ENCODE assay signal across 26 cellular contexts in genomic region chr16:84868829-84869457, GRCh38. TPM values are rescaled to one million over a fixed set of nuclear protein-coding genes. Genes with fewer than 3 reads are reported as not detected.
DNase-seq lines count a peak whose midpoint lies in the region; ATAC-seq and TF ChIP-seq lines count a peak whose summit lies in the region.
"Had no signal": no experiment of that assay in that cellular context is flagged by ENCODE, and none has a peak within 500 bp of the region (broad histone marks: within the 10 kb centered on the region; RNA-seq: fewer than 3 reads in every experiment).

No MANE protein-coding gene starts in this region.

- no peaks in the 10 kb centered on the region for H3K79me2 ChIP-seq in MM.1S (ENCODE audit: low read length)

- H3K9me2 ChIP-seq in MM.1S (replicated peaks; ENCODE audit: insufficient read depth, low read length): no peaks in the 10 kb centered on the region

- H4K20me1 ChIP-seq in MM.1S (ENCODE audit: insufficient read depth, low read length): no peaks in the 10 kb centered on the region

- H3K4me2 ChIP-seq in MM.1S (ENCODE audit: low read depth, low read length): no peak overlapping the region

- H3K27me3 ChIP-seq in skeletal muscle tissue (ENCODE audit: control insufficient read depth in 3 of 3, insufficient read depth in 3 of 3, low read length in 3 of 3) (peaks cover 0 to 6% (median 3%) of the 10 kb centered on the region in 3 donors), MM.1S (replicated peaks; ENCODE audit: insufficient read depth, low read length) (peaks cover 53% of the 10 kb centered on the region)
- H3K27me3 ChIP-seq: colonic mucosa, Peyer's patch had no signal

- intact Hi-C loops in Right ventricle myocardium superior (cut with DNase I) (no loop called here), left cardiac atrium (cut with DNase I) (no loop called here)

- peaks cover 10 to 15% (median 12%) of the 10 kb centered on the region in 3 donors for H3K4me1 ChIP-seq in skeletal muscle tissue (ENCODE audit: control insufficient read depth in 3 of 3, insufficient read depth in 3 of 3, low read length in 3 of 3)
- no peaks in the 10 kb centered on the region for H3K4me1 ChIP-seq in MM.1S (ENCODE audit: low read length)
- H3K4me1 ChIP-seq: colonic mucosa, Peyer's patch had no signal

- H3K36me3 ChIP-seq in skeletal muscle tissue (ENCODE audit: control insufficient read depth in 3 of 3, insufficient read depth in 3 of 3, low read length in 3 of 3) (peaks cover 0 to 3% (median 2%) of the 10 kb centered on the region in 3 donors), MM.1S (replicated peaks; ENCODE audit: insufficient read depth, low read length) (no peaks in the 10 kb centered on the region)
- H3K36me3 ChIP-seq: colonic mucosa had no signal

- H3K27ac ChIP-seq in skeletal muscle tissue (ENCODE audit: low read depth, low read length): peak overlapping the region; percentile 58
- H3K27ac ChIP-seq in MM.1S (ENCODE audit: low read length): no peak overlapping the region
- H3K27ac ChIP-seq: 22Rv1, colonic mucosa, Peyer's patch had no signal

- H3K4me3 ChIP-seq in skeletal muscle tissue (ENCODE audit: low read length in 3 of 3) (peak overlapping the region in 2 of 3 donors; percentile 14 to 36), MM.1S (ENCODE audit: low read length) (no peak overlapping the region)
- H3K4me3 ChIP-seq: colonic mucosa, Peyer's patch had no signal

- H3K9me3 ChIP-seq in skeletal muscle tissue (ENCODE audit: control insufficient read depth in 3 of 3, low read length in 3 of 3): no peaks in the 10 kb centered on the region
- H3K9me3 ChIP-seq in MM.1S (replicated peaks; ENCODE audit: insufficient read depth, low read length): no peaks in the 10 kb centered on the region
- H3K9me3 ChIP-seq: colonic mucosa, Peyer's patch had no signal

- ATAC-seq in Right ventricle myocardium superior (ENCODE audit: poor library complexity): no peak
- ATAC-seq in left cardiac atrium: no peak
- peak; percentile 39 for ATAC-seq in left lobe of liver
- no peak for ATAC-seq in HG03469 (IDR thresholded peaks at IDR 0.05; ENCODE audit: unreplicated experiment)
- ATAC-seq: activated CD4-positive, alpha-beta T cell treated with anti-CD3 and anti-CD28 coated beads for 36 hours; naive thymus-derived CD4-positive, alpha-beta T cell; stimulated activated memory B cell treated with anti-CD40 and anti-IgM and Interleukin-4, amounts not matched to agents 10 μg/mL and 1 μg/mL and 100 μg/mL, for 72 hours had no signal

- H3K9ac ChIP-seq in skeletal muscle tissue (ENCODE audit: low read depth in 1 of 3, low read length in 3 of 3): peak overlapping the region in 2 of 3 donors; percentile 38 to 50
- no peak overlapping the region for H3K9ac ChIP-seq in MM.1S (ENCODE audit: low read length)

- no peaks in the 10 kb centered on the region for H3F3A ChIP-seq in MM.1S (ENCODE audit: insufficient read depth, low read length)

- DNase-seq in Right ventricle myocardium superior: peak; percentile 29
- no peak for DNase-seq in left cardiac atrium
- peak; percentile 30 for DNase-seq in NCI-H446 treated with DMSO at 0.1 percent for 48 hours (lab: John Stamatoyannopoulos, UW)
- DNase-seq in left lobe of liver (ENCODE audit: low spot score): no peak
- no peak for DNase-seq in activated CD4-positive, alpha-beta T cell treated with anti-CD3 and anti-CD28 coated beads, Interleukin-2, amount 50 U/mL, for 1 hour
- no peak for DNase-seq in MM.1S
- DNase-seq: activated CD4-positive, alpha-beta T cell treated with anti-CD3 and anti-CD28 coated beads for 36 hours; activated CD8-positive, alpha-beta memory T cell treated with anti-CD3 and anti-CD28 coated beads for 24 hours; activated T-cell treated with anti-CD3 and anti-CD28 coated beads for 4 hours; C1 segment of cervical spinal cord; colonic mucosa; DMS53; effector CD4-positive, alpha-beta T cell; HCEC 1CT; IMR-90; naive thymus-derived CD4-positive, alpha-beta T cell; NCI-H1105; NCI-H2081; NCI-H226; Peyer's patch; SIG-M5; stimulated activated CD4-positive, alpha-beta T cell treated with anti-CD3 and anti-CD28 coated beads, Interleukin-15, amount 100 ng/mL, for 24 hours had no signal

- TF ChIP-seq CTCF in MM.1S (IDR thresholded peaks at IDR 0.05; ENCODE audit: low read length): no peak

- no peak overlapping the region for H2AFZ ChIP-seq in MM.1S (ENCODE audit: low read length)

RNA-seq across cellular contexts. Expression of gene CRISPLD2, which starts 49.2 kb away (rescaled TPM):
- total RNA-seq in Right ventricle myocardium superior: 23.5 TPM
- total RNA-seq in left cardiac atrium: 10 to 100 TPM; 36.1 to 58.3 TPM
- total RNA-seq in left lobe of liver: 4.5 TPM
- total RNA-seq in skeletal muscle tissue: 7.3 TPM

Comparison
In these comparisons a context has a peak if more than half of its experiments do, and no peak if none do; other contexts are left out.
1. DNase-seq: peak in Right ventricle myocardium superior (single experiment) and NCI-H446 treated with DMSO at 0.1 percent for 48 hours (single experiment); none in left cardiac atrium (single experiment), left lobe of liver (single experiment), activated CD4-positive, alpha-beta T cell treated with anti-CD3 and anti-CD28 coated beads, Interleukin-2, amount 50 U/mL, for 1 hour (single experiment) and MM.1S (single experiment).